ENCODE assay signal across 17 cellular contexts in genomic region chr2:119637371-119637770, GRCh38. TPM values are rescaled to one million over a fixed set of nuclear protein-coding genes. Genes with fewer than 3 reads are reported as not detected.
DNase-seq lines count a peak whose midpoint lies in the region; ATAC-seq and TF ChIP-seq lines count a peak whose summit lies in the region.
"Had no signal": no experiment of that assay in that cellular context is flagged by ENCODE, and none has a peak within 500 bp of the region (broad histone marks: within the 10 kb centered on the region; RNA-seq: fewer than 3 reads in every experiment).

No MANE protein-coding gene starts in this region.

- H3K36me3 ChIP-seq in psoas muscle (ENCODE audit: insufficient read depth in 1 of 2, low read depth in 1 of 2) = no peaks in the 10 kb centered on the region

- no peak overlapping the region for H3K4me3 Mint-ChIP-seq in stimulated activated effector memory CD8-positive, alpha-beta T cell treated with anti-CD3 and anti-CD28 coated beads, Interleukin-12 subunit alpha, Interleukin-12 subunit beta, amount 100 ng/mL, for 72 hours
- H3K4me3 Mint-ChIP-seq: CD4-positive, alpha-beta T cell; H9 had no signal

- WGBS in psoas muscle, 3 donors = 50 to 66% (median 53%) methylated on average over 5 of the region's 5 CpGs

- H3K4me1 Mint-ChIP-seq in stimulated activated effector memory CD8-positive, alpha-beta T cell treated with anti-CD3 and anti-CD28 coated beads, Interleukin-12 subunit alpha, Interleukin-12 subunit beta, amount 100 ng/mL, for 72 hours = no peaks in the 10 kb centered on the region

- no peak overlapping the region for H3K4me3 ChIP-seq in dorsolateral prefrontal cortex
- no peak overlapping the region for H3K4me3 ChIP-seq in psoas muscle
- H3K4me3 ChIP-seq: A549 had no signal

- H3K27me3 ChIP-seq in dorsolateral prefrontal cortex = no peaks in the 10 kb centered on the region
- H3K27me3 ChIP-seq in psoas muscle (ENCODE audit: insufficient read depth in 3 of 3, low read length in 2 of 3) = no peaks in the 10 kb centered on the region

- peak overlapping the region; percentile 43 for H3K27ac Mint-ChIP-seq in stimulated activated effector memory CD8-positive, alpha-beta T cell treated with anti-CD3 and anti-CD28 coated beads, Interleukin-12 subunit alpha, Interleukin-12 subunit beta, amount 100 ng/mL, for 72 hours
- H3K27ac Mint-ChIP-seq: CD4-positive, alpha-beta T cell; H9 had no signal

- no peak for ATAC-seq in stimulated activated effector memory CD8-positive, alpha-beta T cell treated with anti-CD3 and anti-CD28 coated beads, Interleukin-12 subunit alpha, Interleukin-12 subunit beta, amount 100 ng/mL, for 72 hours
- ATAC-seq in psoas muscle (no peak), GM18517 (IDR thresholded peaks at IDR 0.05; ENCODE audit: unreplicated experiment) (no peak), GM18868 (IDR thresholded peaks at IDR 0.05; ENCODE audit: unreplicated experiment) (no peak), GM18502 (IDR thresholded peaks at IDR 0.05; ENCODE audit: poor library complexity, unreplicated experiment) (no peak)
- ATAC-seq: A549 had no signal

- peak in 4 of 56 donors; percentile 5 to 17 (median 12) for TF ChIP-seq CTCF in dorsolateral prefrontal cortex (IDR thresholded peaks at IDR 0.05 in 54 of 56, conservative IDR thresholded peaks at IDR 0.05 in 2 of 56; ENCODE audit: low read depth in 1 of 56, partially characterized antibody in 56 of 56)
- TF ChIP-seq CTCF in psoas muscle (IDR thresholded peaks at IDR 0.05) = no peak

- H3K9me3 ChIP-seq in psoas muscle = no peaks in the 10 kb centered on the region
- H3K9me3 ChIP-seq: A549 had no signal

- H3K4me1 ChIP-seq in psoas muscle = no peaks in the 10 kb centered on the region
- H3K4me1 ChIP-seq: A549 had no signal

- no peaks in the 10 kb centered on the region for H3K36me3 Mint-ChIP-seq in stimulated activated effector memory CD8-positive, alpha-beta T cell treated with anti-CD3 and anti-CD28 coated beads, Interleukin-12 subunit alpha, Interleukin-12 subunit beta, amount 100 ng/mL, for 72 hours

- H3K27ac ChIP-seq in dorsolateral prefrontal cortex (peak overlapping the region in 54 of 59 donors; percentile 1 to 85 (median 64)), psoas muscle (no peak overlapping the region)
- H3K27ac ChIP-seq: 22Rv1, A549, C4-2B had no signal

- intact Hi-C loops in dorsolateral prefrontal cortex (cut with DNase I) = loop anchor here in 1 of 2 donors (5.0 kb wide), 1 partner anchor 540 kb away; no protein-coding TSS in a partner anchor
- intact Hi-C loops in psoas muscle (cut with DNase I) = no loop called here

- no peaks in the 10 kb centered on the region for H3K9me3 Mint-ChIP-seq in stimulated activated effector memory CD8-positive, alpha-beta T cell treated with anti-CD3 and anti-CD28 coated beads, Interleukin-12 subunit alpha, Interleukin-12 subunit beta, amount 100 ng/mL, for 72 hours
- H3K9me3 Mint-ChIP-seq: CD4-positive, alpha-beta T cell had no signal

- peak; percentile 40 for DNase-seq in COLO829 (ENCODE audit: low spot score)
- DNase-seq in dorsolateral prefrontal cortex = peak in 1 of 10 donors; percentile 27
- peak; percentile 30 for DNase-seq in medulla oblongata (ENCODE audit: extremely low spot score)
- DNase-seq in stimulated activated effector memory CD8-positive, alpha-beta T cell treated with anti-CD3 and anti-CD28 coated beads, Interleukin-12 subunit alpha, Interleukin-12 subunit beta, amount 100 ng/mL, for 72 hours (ENCODE audit: low spot score in 2 of 2) = no peak
- no peak for DNase-seq in psoas muscle
- DNase-seq: AML-193; CD4-positive, alpha-beta T cell; DMS153; DMS79; GDM1; H9 had no signal

RNA-seq across cellular contexts. Expression of gene TMEM177, which starts 41.6 kb away (rescaled TPM):
- total RNA-seq in dorsolateral prefrontal cortex = 10 to 100 TPM; 13.0 to 30.4 (median 20.3) TPM
- total RNA-seq in psoas muscle = 10 to 100 TPM in 2 of 4 donors, 1 to 10 TPM in 2; 9.3 to 13.8 (median 11.2) TPM
- 10 to 100 TPM; 12.2 to 23.7 (median 17.6) TPM for polyA plus RNA-seq in psoas muscle

Comparison
In these comparisons a context has a peak if more than half of its experiments do, and no peak if none do; other contexts are left out.
1. DNase-seq: peak in COLO829 (single experiment) and medulla oblongata (single experiment); none in stimulated activated effector memory CD8-positive, alpha-beta T cell treated with anti-CD3 and anti-CD28 coated beads, Interleukin-12 subunit alpha, Interleukin-12 subunit beta, amount 100 ng/mL, for 72 hours (0 of 2) and psoas muscle (0 of 2).